16 cellular contexts compared by ENCODE assay signal in the genomic region with DNA sequence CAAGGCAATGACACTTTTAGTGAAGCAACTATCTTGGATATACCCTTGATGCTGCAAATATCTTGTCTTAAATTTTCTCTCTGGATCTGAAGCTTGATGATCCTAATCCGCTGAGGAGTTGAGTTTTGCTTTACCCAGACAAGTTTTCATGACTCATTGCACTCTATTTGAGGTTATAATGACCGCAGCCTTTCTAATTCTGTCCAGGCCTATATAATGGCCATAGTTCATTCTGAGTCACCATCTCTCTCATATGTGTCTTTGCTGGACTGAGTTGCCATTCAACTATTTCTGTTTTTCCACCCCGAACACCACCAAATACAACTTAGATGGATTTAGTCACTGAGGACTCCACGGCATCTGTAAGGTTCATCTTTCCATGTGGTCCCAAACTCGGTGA.
A peak's percentile ranks its signal among the peaks of the same experiment; 100 is the strongest.
DNase-seq lines count a peak whose midpoint lies in the region; ATAC-seq and TF ChIP-seq lines count a peak whose summit lies in the region.
"Had no signal": no experiment of that assay in that cellular context is flagged by ENCODE, and none has a peak within 500 bp of the region (broad histone marks: within the 10 kb centered on the region; RNA-seq: fewer than 3 reads in every experiment).

No MANE protein-coding gene starts in this region.

- H3K27ac ChIP-seq in RWPE1 = no peak overlapping the region
- H3K27ac ChIP-seq: SJCRH30 had no signal

- H3K9me3 ChIP-seq in mucosa of descending colon = no peaks in the 10 kb centered on the region
- H3K9me3 ChIP-seq: SJCRH30 had no signal

- no peaks in the 10 kb centered on the region for H3K36me3 ChIP-seq in mucosa of descending colon (ENCODE audit: low read depth)
- H3K36me3 ChIP-seq: SJCRH30 had no signal

- H3K4me3 ChIP-seq in mucosa of descending colon = no peak overlapping the region
- H3K4me3 ChIP-seq: SJCRH30 had no signal

- peak; percentile 82 for DNase-seq in A172 (ENCODE audit: low spot score)
- peak; percentile 67 for DNase-seq in RPMI7951 (ENCODE audit: low read depth)
- peak; percentile 11 for DNase-seq in iris pigment epithelial cell (ENCODE audit: low read depth)
- no peak for DNase-seq in mucosa of descending colon
- DNase-seq in RWPE1 (ENCODE audit: low spot score) = no peak
- no peak for DNase-seq in GDM1 (lab: John Stamatoyannopoulos, UW)
- DNase-seq: COR-L47, DMS153, EL, NCI-H1048, NCI-H146, NCI-H69, RPMI8226 had no signal

- H3K4me1 ChIP-seq in mucosa of descending colon (ENCODE audit: low read depth) = no peaks in the 10 kb centered on the region
- H3K4me1 ChIP-seq: SJCRH30 had no signal

- ATAC-seq in HG03060 (IDR thresholded peaks at IDR 0.05; ENCODE audit: low read depth, unreplicated experiment) = peak; percentile 55
- no peak for ATAC-seq in GM18858 (IDR thresholded peaks at IDR 0.05; ENCODE audit: unreplicated experiment)
- no peak for ATAC-seq in mucosa of descending colon

- CTCF ChIA-PET in RWPE1 (lab: Yijun Ruan, JAX) = no interaction called here

- intact Hi-C loops in mucosa of descending colon (cut with DNase I, micrococcal nuclease) = no loop called here

- POLR2A ChIA-PET in RWPE1 (lab: Yijun Ruan, JAX; ENCODE audit: low non-redundant PET) = no interaction called here

- TF ChIP-seq CTCF in mucosa of descending colon (IDR thresholded peaks at IDR 0.05) (no peak), RWPE1 (conservative IDR thresholded peaks at IDR 0.05; ENCODE audit: low read depth) (no peak)

Comparison
In these comparisons a context has a peak if more than half of its experiments do, and no peak if none do; other contexts are left out.
1. DNase-seq: peak in A172 (single experiment), RPMI7951 (single experiment) and iris pigment epithelial cell (single experiment); none in mucosa of descending colon (0 of 3), RWPE1 (single experiment) and GDM1 (single experiment).